In genomic region chr9:128072144-128073021, GRCh38 we compare ENCODE assay signal across 8 cellular contexts. TPM values are rescaled to one million over a fixed set of nuclear protein-coding genes. Genes with fewer than 3 reads are reported as not detected.
DNase-seq lines count a peak whose midpoint lies in the region; ATAC-seq, FAIRE-seq and TF ChIP-seq lines count a peak whose summit lies in the region.

No MANE protein-coding gene starts in this region.

- TF ChIP-seq CTCF in K562 (IDR thresholded peaks at IDR 0.05 in 2 of 3, conservative IDR thresholded peaks at IDR 0.05 in 1 of 3; ENCODE audit: insufficient read depth in 2 of 3, low read depth in 1 of 3, low read length in 3 of 3): no peak
- TF ChIP-seq CTCF in smooth muscle cell (IDR thresholded peaks at IDR 0.05; ENCODE audit: borderline replicate concordance, insufficient read depth, poor library complexity, severe bottlenecking): no peak

- H3K9ac ChIP-seq in K562 (ENCODE audit: insufficient read depth in 1 of 2, low read depth in 2 of 2, low read length in 2 of 2): peak overlapping the region; percentile 23 to 34; a peak in 3 of 4 replicates
- H3K9ac ChIP-seq in iPS-18a (ENCODE audit: low read length): peak overlapping the region; percentile 6
- H3K9ac ChIP-seq in smooth muscle cell (ENCODE audit: low read depth): peak overlapping the region; percentile 28

- no peaks in the 10 kb centered on the region for H3K36me3 ChIP-seq in CD4-positive, alpha-beta memory T cell (ENCODE audit: insufficient read depth, low read length)
- H3K36me3 ChIP-seq in K562 (ENCODE audit: control insufficient read depth, insufficient read depth, low read length): peaks cover 37% of the 10 kb centered on the region; the same call in 2 of the 3 replicates
- H3K36me3 ChIP-seq in iPS-18a (ENCODE audit: control insufficient read depth, low read depth, low read length): no peaks in the 10 kb centered on the region
- H3K36me3 ChIP-seq in smooth muscle cell (ENCODE audit: low read depth): no peaks in the 10 kb centered on the region

- CTCF ChIA-PET in CD4-positive, alpha-beta memory T cell (lab: Charles Lee; ENCODE audit: partially characterized antibody): interaction anchor here (0.8 to 2.7 kb wide), 10 partner anchors 10 to 130 kb away, joined by 3 to 15 read pairs (median 8); no protein-coding TSS in a partner anchor
- CTCF ChIA-PET in T-cell (lab: Charles Lee) (interaction anchor here in 1 of 2 donors (0.5 to 1.4 kb wide), 10 partner anchors 15 to 140 kb away, joined by 3 to 7 read pairs (median 3); no protein-coding TSS in a partner anchor), K562 (lab: Yijun Ruan, JAX; ENCODE audit: low intra/inter-chr PET ratio) (no interaction called here)

- TF ChIP-seq RAD21 in K562 (CRISPR knock-in tag; conservative IDR thresholded peaks at IDR 0.05 in 1 of 2, IDR thresholded peaks at IDR 0.05 in 1 of 2): no peak

- peaks cover 7 to 9% of the 10 kb centered on the region in 2 donors for H3K36me3 Mint-ChIP-seq in CD4-positive, alpha-beta memory T cell
- H3K36me3 Mint-ChIP-seq in T-cell: peaks cover 6% of the 10 kb centered on the region

- in situ Hi-C loops in K562 (cut with MboI): no loop called here

- DNase-seq in CD4-positive, alpha-beta memory T cell: peak; percentile 47 to 74 (median 54)
- peak; percentile 88 for DNase-seq in LHCN-M2 (ENCODE audit: low read depth)
- peak in 24 of 34 experiments; percentile 16 to 56 (median 34) for DNase-seq in T-cell
- peak in 1 of 4 experiments; percentile 56 for DNase-seq in K562 (ENCODE audit: extremely low read depth in 1 of 4, low spot score in 3 of 4)
- DNase-seq in smooth muscle cell (lab: John Stamatoyannopoulos, UW; ENCODE audit: unreplicated experiment): peak; percentile 24
- DNase-seq in AG08395 (ENCODE audit: low spot score): no peak

- peak; percentile 66 for FAIRE-seq in K562 (lab: Jason Lieb, UNC)

- peaks cover 0 to 2% (median 0%) of the 10 kb centered on the region in 8 donors for H3K9me3 Mint-ChIP-seq in CD4-positive, alpha-beta memory T cell
- H3K9me3 Mint-ChIP-seq in T-cell: no peaks in the 10 kb centered on the region

- no peaks in the 10 kb centered on the region for H3K27me3 ChIP-seq in CD4-positive, alpha-beta memory T cell (ENCODE audit: insufficient read depth, low read length)
- H3K27me3 ChIP-seq in K562 (ENCODE audit: control insufficient read depth in 2 of 2, insufficient read depth in 2 of 2, low read length in 2 of 2) (no peaks in the 10 kb centered on the region), iPS-18a (ENCODE audit: control insufficient read depth, insufficient read depth, low read length) (no peaks in the 10 kb centered on the region), smooth muscle cell (ENCODE audit: low read depth) (no peaks in the 10 kb centered on the region)

- POLR2A ChIA-PET in CD4-positive, alpha-beta memory T cell (lab: Charles Lee; ENCODE audit: partially characterized antibody): interaction anchor here (0.6 to 2.7 kb wide), 33 partner anchors 9 to 130 kb away, joined by 3 to 16 read pairs (median 4); partner anchors contain the start of genes BBLN and EEIG1
- POLR2A ChIA-PET in T-cell (lab: Charles Lee): interaction anchor here (0.6 to 0.9 kb wide), 4 partner anchors 12 to 111 kb away, joined by 3 read pairs; no protein-coding TSS in a partner anchor
- POLR2A ChIA-PET in K562 (lab: Yijun Ruan, JAX): interaction anchor here (0.6 to 2.5 kb wide), 8 partner anchors 9 to 598 kb away, joined by 3 to 8 read pairs (median 4); no protein-coding TSS in a partner anchor

- H4K20me1 ChIP-seq in K562 (replicated peaks; ENCODE audit: control insufficient read depth, insufficient read depth, low read length) (peaks cover 11% of the 10 kb centered on the region; the same call in 1 of the 2 replicates), smooth muscle cell (ENCODE audit: low read depth) (peaks cover 19% of the 10 kb centered on the region)

- TSS peak; percentile 6 for BruUV-seq in K562 (replicated peaks; lab: Mats Ljungman, UMichigan)

- no peaks in the 10 kb centered on the region for H3K27me3 Mint-ChIP-seq in CD4-positive, alpha-beta memory T cell
- H3K27me3 Mint-ChIP-seq in T-cell: no peaks in the 10 kb centered on the region

- no peaks in the 10 kb centered on the region for H3K9me1 ChIP-seq in K562 (ENCODE audit: control insufficient read depth, insufficient read depth, low read length)

- H2AFZ ChIP-seq in K562 (ENCODE audit: low read depth, low read length): no peak overlapping the region
- no peak overlapping the region for H2AFZ ChIP-seq in smooth muscle cell (ENCODE audit: low read depth)

- intact Hi-C loops in CD4-positive, alpha-beta memory T cell (cut with micrococcal nuclease): loop anchor here (1.0 kb wide), 1 partner anchor 8 kb away; no protein-coding TSS in a partner anchor
- intact Hi-C loops in K562 (cut with micrococcal nuclease): no loop called here

- H3K4me1 Mint-ChIP-seq in CD4-positive, alpha-beta memory T cell: peaks cover 32 to 67% (median 48%) of the 10 kb centered on the region in 4 donors
- peaks cover 49 to 63% (median 62%) of the 10 kb centered on the region in 3 donors for H3K4me1 Mint-ChIP-seq in T-cell

- peak overlapping the region; percentile 10 to 55 for H3K4me3 ChIP-seq in CD4-positive, alpha-beta memory T cell (ENCODE audit: low read length in 2 of 2)
- H3K4me3 ChIP-seq in K562 (no peak overlapping the region), iPS-18a (ENCODE audit: low read length) (no peak overlapping the region), smooth muscle cell (peak overlapping the region; percentile 17)

- WGBS in K562 (ENCODE audit: insufficient coverage, low coverage, missing lambda C conversion rate): 11% methylated on average over 5 of the region's 5 CpGs
- WGBS in smooth muscle cell (ENCODE audit: low lambda C conversion rate): 13% methylated on average over 5 of the region's 5 CpGs

- H3K4me2 ChIP-seq in K562 (ENCODE audit: insufficient read depth, low read length) (peak overlapping the region; percentile 60), smooth muscle cell (peak overlapping the region; percentile 76)

- TF ChIP-seq EP300 in K562 (IDR thresholded peaks at IDR 0.05; ENCODE audit: low read length): no peak

- H3F3A ChIP-seq in smooth muscle cell (ENCODE audit: low read depth): peaks cover 17% of the 10 kb centered on the region

- no peak for ATAC-seq in T-cell (replicated peaks in 1 of 4)
- ATAC-seq in K562: no peak
- no peak for ATAC-seq in HG03442 (IDR thresholded peaks at IDR 0.05; ENCODE audit: unreplicated experiment)

- H3K27ac Mint-ChIP-seq in CD4-positive, alpha-beta memory T cell: peak overlapping the region; percentile 83 to 96 (median 93)
- peak overlapping the region; percentile 95 to 96 for H3K27ac Mint-ChIP-seq in T-cell

- H3K4me3 Mint-ChIP-seq in CD4-positive, alpha-beta memory T cell: peak overlapping the region; percentile 82 to 98 (median 88)
- peak overlapping the region in 2 of 3 donors; percentile 74 to 78 for H3K4me3 Mint-ChIP-seq in T-cell

- no peak for TF ChIP-seq POLR2A in K562 (conservative IDR thresholded peaks at IDR 0.05)

- H3K79me2 ChIP-seq in K562 (ENCODE audit: control insufficient read depth, insufficient read depth, low read length) (peaks cover 89% of the 10 kb centered on the region), smooth muscle cell (ENCODE audit: low read depth) (peaks cover 70% of the 10 kb centered on the region)

- peak overlapping the region; percentile 69 for H3K27ac ChIP-seq in CD4-positive, alpha-beta memory T cell (ENCODE audit: low read depth, low read length)
- H3K27ac ChIP-seq in K562 (ENCODE audit: extremely low read depth, low read depth, low read length) (peak overlapping the region; percentile 59), iPS-18a (ENCODE audit: low read length) (no peak overlapping the region), smooth muscle cell (ENCODE audit: low read depth) (peak overlapping the region; percentile 76)

- peaks cover 68% of the 10 kb centered on the region for H3K4me1 ChIP-seq in CD4-positive, alpha-beta memory T cell (ENCODE audit: insufficient read depth, low read length)
- peaks cover 30% of the 10 kb centered on the region in 2 experiments for H3K4me1 ChIP-seq in K562 (replicated peaks in 1 of 2; ENCODE audit: control insufficient read depth in 2 of 2, insufficient read depth in 2 of 2, low read length in 2 of 2)
- peaks cover 18% of the 10 kb centered on the region for H3K4me1 ChIP-seq in iPS-18a (ENCODE audit: control insufficient read depth, low read depth, low read length)
- H3K4me1 ChIP-seq in smooth muscle cell (ENCODE audit: low read depth): peaks cover 23% of the 10 kb centered on the region

- no peaks in the 10 kb centered on the region for H3K9me3 ChIP-seq in CD4-positive, alpha-beta memory T cell (ENCODE audit: control insufficient read depth in 1 of 2, low read length in 2 of 2)
- H3K9me3 ChIP-seq in K562 (replicated peaks; ENCODE audit: control insufficient read depth, insufficient read depth, low read depth, low read length): no peaks in the 10 kb centered on the region
- H3K9me3 ChIP-seq in iPS-18a (ENCODE audit: control insufficient read depth, low read depth, low read length): no peaks in the 10 kb centered on the region
- H3K9me3 ChIP-seq in smooth muscle cell (replicated peaks; ENCODE audit: low read depth): no peaks in the 10 kb centered on the region

RNA-seq across cellular contexts. Expression of gene SLC25A25, which starts 4.4 kb away (rescaled TPM):
- 10 to 100 TPM; 22.0 to 26.9 TPM for total RNA-seq in CD4-positive, alpha-beta memory T cell
- polyA plus RNA-seq in CD4-positive, alpha-beta memory T cell: 10 to 100 TPM; 13.4 to 17.6 TPM
- 24.9 and 25.2 TPM in 2 replicates for total RNA-seq in LHCN-M2 (2014; rRNA removed)
- polyA plus RNA-seq in LHCN-M2 (2012): 11.2 TPM
- 10 to 100 TPM; 11.8 to 21.0 (median 17.3) TPM for total RNA-seq in T-cell
- total RNA-seq in K562 (2011; cell fraction: chromatin; rRNA removed; ENCODE audit: low replicate concordance): 56.5 and 74.4 TPM in 2 replicates
- 41.5 and 42.5 TPM in 2 replicates for total RNA-seq in K562 (2011; cell fraction: nucleolus; rRNA removed)
- 26.8 and 33.4 TPM in 2 replicates for total RNA-seq in K562 (2011; cell fraction: nucleoplasm; rRNA removed)
- 35.9 and 39.5 TPM in 2 replicates for total RNA-seq in K562 (2014; rRNA removed)
- 19.0 and 19.3 TPM in 2 replicates for total RNA-seq in K562 (2014; rRNA removed; fragmentation: Illumina TruSeq; extraction: Trizol)
- 23.2 and 25.1 TPM in 2 replicates for total RNA-seq in K562 (2015; rRNA removed; fragmentation: Illumina TruSeq; extraction: Trizol)
- total RNA-seq in K562 (2021): 30.1 and 30.7 TPM in 2 replicates
- polyA plus RNA-seq in K562 (2011; rRNA removed): 21.7 and 26.7 TPM in 2 replicates
- 20.4 and 25.8 TPM in 2 replicates for polyA plus RNA-seq in K562 (2011; cell fraction: cytosol; rRNA removed)
- 29.9 and 44.4 TPM in 2 replicates for polyA plus RNA-seq in K562 (2011; cell fraction: nucleus; rRNA removed)
- polyA plus RNA-seq in K562 (2012): 20.5 and 23.5 TPM in 2 replicates
- 18.7 and 25.2 TPM in 2 replicates for polyA plus RNA-seq in K562 (2014; fragmentation: Illumina TruSeq; extraction: Trizol)
- polyA plus RNA-seq in K562 (2014; fragmentation: Nextera tagmentation; extraction: Ambion mirVana): under 1 TPM; 0.07 to 0.10 TPM
- 27.2 and 31.0 TPM in 2 replicates for polyA plus RNA-seq in K562 (2014; rRNA removed)
- polyA minus RNA-seq in K562 (2011; rRNA and poly(A)+ RNA removed): 21.0 and 28.2 TPM in 2 replicates
- polyA minus RNA-seq in K562 (2011; cell fraction: cytosol; rRNA and poly(A)+ RNA removed): 14.7 and 16.8 TPM in 2 replicates
- 14.8 and 20.9 TPM in 2 replicates for polyA minus RNA-seq in K562 (2011; cell fraction: nucleus; rRNA and poly(A)+ RNA removed)
- 15.7 and 20.6 TPM in 2 replicates for total RNA-seq in smooth muscle cell
- 19.9 and 20.5 TPM in 2 replicates for polyA plus RNA-seq in smooth muscle cell

RNA-seq across cellular contexts. Expression of gene NAIF1, which starts 5.3 kb away (rescaled TPM):
- total RNA-seq in CD4-positive, alpha-beta memory T cell: 10 to 100 TPM; 13.3 to 13.8 TPM
- polyA plus RNA-seq in CD4-positive, alpha-beta memory T cell: 10 to 100 TPM; 11.3 to 15.2 TPM
- total RNA-seq in LHCN-M2 (2014; rRNA removed) (13.5 and 14.0 TPM in 2 replicates), T-cell (10 to 100 TPM; 11.6 to 14.9 (median 13.8) TPM), K562 (2014; rRNA removed) (21.3 and 27.6 TPM in 2 replicates), K562 (2014; rRNA removed; fragmentation: Illumina TruSeq; extraction: Trizol) (15.8 and 16.2 TPM in 2 replicates), K562 (2015; rRNA removed; fragmentation: Illumina TruSeq; extraction: Trizol) (15.9 and 17.4 TPM in 2 replicates), K562 (2021) (23.1 and 26.6 TPM in 2 replicates), smooth muscle cell (3.8 and 5.2 TPM in 2 replicates)
- polyA plus RNA-seq in LHCN-M2 (2012): 8.6 TPM
- total RNA-seq in K562 (2011; cell fraction: chromatin; rRNA removed; ENCODE audit: low replicate concordance): 14.2 and 31.0 TPM in 2 replicates
- 27.1 and 29.7 TPM in 2 replicates for total RNA-seq in K562 (2011; cell fraction: nucleolus; rRNA removed)
- total RNA-seq in K562 (2011; cell fraction: nucleoplasm; rRNA removed): 19.1 and 19.8 TPM in 2 replicates
- polyA plus RNA-seq in K562 (2011; rRNA removed) (17.2 and 21.5 TPM in 2 replicates), K562 (2014; fragmentation: Illumina TruSeq; extraction: Trizol) (16.3 and 16.9 TPM in 2 replicates), K562 (2014; fragmentation: Nextera tagmentation; extraction: Ambion mirVana) (1 to 10 TPM; 4.8 to 5.3 TPM), K562 (2014; rRNA removed) (17.7 and 17.8 TPM in 2 replicates), smooth muscle cell (6.7 and 8.9 TPM in 2 replicates)
- 24.4 and 26.5 TPM in 2 replicates for polyA plus RNA-seq in K562 (2011; cell fraction: cytosol; rRNA removed)
- polyA plus RNA-seq in K562 (2011; cell fraction: nucleus; rRNA removed): 17.1 and 20.0 TPM in 2 replicates
- polyA plus RNA-seq in K562 (2012): 16.5 and 19.9 TPM in 2 replicates
- 14.9 and 19.6 TPM in 2 replicates for polyA minus RNA-seq in K562 (2011; rRNA and poly(A)+ RNA removed)
- 14.2 and 26.5 TPM in 2 replicates for polyA minus RNA-seq in K562 (2011; cell fraction: cytosol; rRNA and poly(A)+ RNA removed)
- 6.3 and 7.7 TPM in 2 replicates for polyA minus RNA-seq in K562 (2011; cell fraction: nucleus; rRNA and poly(A)+ RNA removed)

RNA-seq across cellular contexts. Expression of gene PTGES2, which starts 55.1 kb away (rescaled TPM):
- 10 to 100 TPM; 51.8 to 57.9 TPM for total RNA-seq in CD4-positive, alpha-beta memory T cell
- 10 to 100 TPM; 47.5 to 48.8 TPM for polyA plus RNA-seq in CD4-positive, alpha-beta memory T cell
- total RNA-seq in LHCN-M2 (2014; rRNA removed): 60.7 and 62.8 TPM in 2 replicates
- 63.4 TPM for polyA plus RNA-seq in LHCN-M2 (2012)
- 10 to 100 TPM; 60.2 to 91.7 (median 79.2) TPM for total RNA-seq in T-cell
- 91.2 and 285 TPM in 2 replicates for total RNA-seq in K562 (2011; cell fraction: chromatin; rRNA removed; ENCODE audit: low replicate concordance)
- 223 and 287 TPM in 2 replicates for total RNA-seq in K562 (2011; cell fraction: nucleolus; rRNA removed)
- total RNA-seq in K562 (2011; cell fraction: nucleoplasm; rRNA removed): 132 and 134 TPM in 2 replicates
- 196 and 257 TPM in 2 replicates for total RNA-seq in K562 (2014; rRNA removed)
- 34.3 and 50.3 TPM in 2 replicates for total RNA-seq in K562 (2014; rRNA removed; fragmentation: Illumina TruSeq; extraction: Trizol)
- total RNA-seq in K562 (2015; rRNA removed; fragmentation: Illumina TruSeq; extraction: Trizol): 98.9 and 102 TPM in 2 replicates
- 135 and 137 TPM in 2 replicates for total RNA-seq in K562 (2021)
- polyA plus RNA-seq in K562 (2011; rRNA removed): 90.1 and 106 TPM in 2 replicates
- 92.2 and 177 TPM in 2 replicates for polyA plus RNA-seq in K562 (2011; cell fraction: cytosol; rRNA removed)
- polyA plus RNA-seq in K562 (2011; cell fraction: nucleus; rRNA removed): 244 and 370 TPM in 2 replicates
- polyA plus RNA-seq in K562 (2012): 94.0 and 96.2 TPM in 2 replicates
- 89.2 and 128 TPM in 2 replicates for polyA plus RNA-seq in K562 (2014; fragmentation: Illumina TruSeq; extraction: Trizol)
- polyA plus RNA-seq in K562 (2014; fragmentation: Nextera tagmentation; extraction: Ambion mirVana): 1 to 10 TPM; 2.4 to 6.2 TPM
- polyA plus RNA-seq in K562 (2014; rRNA removed): 128 and 149 TPM in 2 replicates
- 49.5 and 74.8 TPM in 2 replicates for polyA minus RNA-seq in K562 (2011; rRNA and poly(A)+ RNA removed)
- polyA minus RNA-seq in K562 (2011; cell fraction: cytosol; rRNA and poly(A)+ RNA removed): 57.2 and 75.5 TPM in 2 replicates
- 73.1 and 77.3 TPM in 2 replicates for polyA minus RNA-seq in K562 (2011; cell fraction: nucleus; rRNA and poly(A)+ RNA removed)
- total RNA-seq in smooth muscle cell: 20.7 and 31.5 TPM in 2 replicates
- 78.6 and 102 TPM in 2 replicates for polyA plus RNA-seq in smooth muscle cell

Comparison
In these comparisons a context has a peak if more than half of its experiments do, and no peak if none do; other contexts are left out.
1. H3K4me3 ChIP-seq: peak in CD4-positive, alpha-beta memory T cell (2 of 2) and smooth muscle cell (single experiment); none in K562 (single experiment) and iPS-18a (single experiment).
2. Peak in every context shown above with its lines, with median percentiles within 50 percentile points of each other: H3K9ac ChIP-seq.